ENCODE assay signal across 14 cellular contexts in the genomic region with DNA sequence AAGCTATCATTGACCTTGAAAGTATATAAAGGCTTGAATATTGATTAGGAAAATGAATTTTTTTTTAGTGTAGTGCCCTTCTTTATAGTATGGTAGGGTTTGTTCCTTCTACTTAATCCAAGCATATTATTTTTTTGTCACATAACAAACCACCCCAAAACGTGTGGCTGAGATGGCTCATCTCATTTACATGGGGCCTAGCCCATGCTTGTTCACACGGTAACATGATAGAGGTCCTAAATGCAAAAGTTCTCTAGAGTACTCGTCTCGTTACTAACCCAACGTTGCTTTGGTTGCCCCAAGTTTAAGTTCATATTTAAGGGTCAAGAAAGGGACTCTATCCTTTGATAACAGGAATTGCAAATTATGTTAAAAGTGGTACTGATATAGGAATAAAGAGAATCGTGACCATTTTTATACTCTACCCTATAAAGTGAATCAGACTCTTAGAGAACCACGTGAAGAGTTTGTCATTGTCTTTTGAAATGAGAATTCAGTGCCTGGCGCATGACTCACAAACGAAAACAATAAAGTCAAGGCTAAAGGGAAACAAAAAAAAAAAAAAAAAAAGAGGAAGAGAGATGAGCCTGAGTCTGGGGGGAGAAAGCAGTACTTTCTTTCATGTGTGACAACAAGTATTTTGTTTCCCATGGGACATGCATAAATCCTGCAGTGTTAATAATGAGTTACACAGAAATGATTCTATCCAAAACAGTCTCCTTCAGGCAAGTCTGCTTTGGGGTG.
DNase-seq lines count a peak whose midpoint lies in the region; ATAC-seq and TF ChIP-seq lines count a peak whose summit lies in the region.
"Had no signal": no experiment of that assay in that cellular context is flagged by ENCODE, and none has a peak within 500 bp of the region (broad histone marks: within the 10 kb centered on the region; RNA-seq: fewer than 3 reads in every experiment).

No MANE protein-coding gene starts in this region.

- 37 to 47% (median 39%) methylated on average over 9 of the region's 9 CpGs for WGBS in adrenal gland, 4 donors

- H3K9me3 ChIP-seq in adrenal gland (replicated peaks in 1 of 3) (no peaks in the 10 kb centered on the region), BE2C (no peaks in the 10 kb centered on the region; the same call in 1 of the 2 replicates)
- H3K9me3 ChIP-seq: left ventricle myocardium inferior, upper lobe of right lung had no signal

- H3K4me3 ChIP-seq in adrenal gland = peak overlapping the region in 1 of 4 donors; percentile 37
- H3K4me3 ChIP-seq in BE2C (ENCODE audit: low read depth, low read length) = no peak overlapping the region
- H3K4me3 ChIP-seq: left ventricle myocardium inferior, upper lobe of right lung had no signal

- ATAC-seq in GM21390 (IDR thresholded peaks at IDR 0.05; ENCODE audit: unreplicated experiment) (peak; percentile 77), HG03460 (IDR thresholded peaks at IDR 0.05; ENCODE audit: unreplicated experiment) (peak; percentile 61)
- ATAC-seq: upper lobe of right lung had no signal

- in situ Hi-C loops in GM13976 (cut with MboI; ENCODE audit: low sequenced_read_pairs, unreplicated experiment) = no loop called here

- TF ChIP-seq CTCF in GM13976 (IDR thresholded peaks at IDR 0.05; ENCODE audit: borderline replicate concordance, control extremely low read depth, extremely low read depth, insufficient read depth, missing control alignments) (no peak), adrenal gland (IDR thresholded peaks at IDR 0.05) (no peak), BE2C (IDR thresholded peaks at IDR 0.05; ENCODE audit: low read depth, low read length) (no peak)

- peak in 1 of 2 donors; percentile 45 for TF ChIP-seq POLR2A in adrenal gland (IDR thresholded peaks at IDR 0.05)

- H3K4me1 ChIP-seq in adrenal gland (replicated peaks in 1 of 2) (peaks cover 22 to 26% of the 10 kb centered on the region in 2 donors), BE2C (no peaks in the 10 kb centered on the region)
- H3K4me1 ChIP-seq: left ventricle myocardium inferior, upper lobe of right lung had no signal

- DNase-seq in GM13976 (ENCODE audit: low spot score) = peak; percentile 13
- DNase-seq in adrenal gland = peak; percentile 41 to 74 (median 63)
- DNase-seq in T-helper 1 cell = no peak
- no peak for DNase-seq in BE2C
- DNase-seq in activated CD8-positive, alpha-beta memory T cell treated with anti-CD3 and anti-CD28 coated beads, Interleukin-2, amount 50 U/mL, for 4 hours = no peak
- no peak for DNase-seq in HUDEP-2 (lab: John Stamatoyannopoulos, UW; ENCODE audit: unreplicated experiment in 76 of 76)
- DNase-seq: activated T-cell treated with anti-CD3 and anti-CD28 coated beads for 4 hours; CD4-positive, CD25-positive, alpha-beta regulatory T cell; left ventricle myocardium inferior; NCI-H2107; upper lobe of right lung had no signal

- intact Hi-C loops in adrenal gland (cut with DNase I) = no loop called here

- peak overlapping the region; percentile 6 to 85 (median 74) for H3K27ac ChIP-seq in adrenal gland
- H3K27ac ChIP-seq: HL-60, left ventricle myocardium inferior, upper lobe of right lung had no signal

- no peaks in the 10 kb centered on the region for H3K36me3 ChIP-seq in adrenal gland (replicated peaks in 1 of 2)
- no peaks in the 10 kb centered on the region for H3K36me3 ChIP-seq in BE2C
- H3K36me3 ChIP-seq: left ventricle myocardium inferior, upper lobe of right lung had no signal

- no peaks in the 10 kb centered on the region for H3K27me3 ChIP-seq in adrenal gland
- no peaks in the 10 kb centered on the region for H3K27me3 ChIP-seq in BE2C
- H3K27me3 ChIP-seq: upper lobe of right lung had no signal

Comparison
In these comparisons a context has a peak if more than half of its experiments do, and no peak if none do; other contexts are left out.
1. DNase-seq: peak in GM13976 (single experiment) and adrenal gland (7 of 7); none in T-helper 1 cell (0 of 5), BE2C (single experiment), activated CD8-positive, alpha-beta memory T cell treated with anti-CD3 and anti-CD28 coated beads, Interleukin-2, amount 50 U/mL, for 4 hours (single experiment) and HUDEP-2 (0 of 76).